In genomic region chr1:23524716-23525401, GRCh38 we compare ENCODE assay signal across 8 cellular contexts. TPM values are rescaled to one million over a fixed set of nuclear protein-coding genes. Genes with fewer than 3 reads are reported as not detected.
DNase-seq lines count a peak whose midpoint lies in the region; FAIRE-seq and TF ChIP-seq lines count a peak whose summit lies in the region.

No MANE protein-coding gene starts in this region.

- TF ChIP-seq POLR2A in esophagus squamous epithelium (IDR thresholded peaks at IDR 0.05) = no peak

- H3K27me3 Mint-ChIP-seq in CD8-positive, alpha-beta memory T cell = no peaks in the 10 kb centered on the region

- intact Hi-C loops in esophagus squamous epithelium (cut with DNase I) = no loop called here

- peak overlapping the region; percentile 30 for H3K4me3 ChIP-seq in CD8-positive, alpha-beta memory T cell (ENCODE audit: low read length)
- H3K4me3 ChIP-seq in esophagus squamous epithelium = no peak overlapping the region

- no peaks in the 10 kb centered on the region for H3K27me3 ChIP-seq in CD8-positive, alpha-beta memory T cell (ENCODE audit: insufficient read depth, low read length, poor library complexity, severe bottlenecking)
- no peaks in the 10 kb centered on the region for H3K27me3 ChIP-seq in esophagus squamous epithelium

- H3K9me3 ChIP-seq in CD8-positive, alpha-beta memory T cell (ENCODE audit: low read length) = no peaks in the 10 kb centered on the region
- H3K9me3 ChIP-seq in esophagus squamous epithelium = no peaks in the 10 kb centered on the region

- POLR2A ChIA-PET in CD8-positive, alpha-beta memory T cell (lab: Charles Lee) = interaction anchor here (0.6 to 1.3 kb wide), 4 partner anchors 15 to 264 kb away, joined by 3 to 7 read pairs (median 4); no protein-coding TSS in a partner anchor

- 40 to 50% methylated on average over 2 of the region's 9 CpGs for WGBS in esophagus squamous epithelium, 2 donors

- H3K27ac ChIP-seq in CD8-positive, alpha-beta memory T cell (ENCODE audit: low read depth, low read length) = peak overlapping the region; percentile 19
- H3K27ac ChIP-seq in esophagus squamous epithelium = peak overlapping the region; percentile 84 to 93 (median 89)

- H3K4me3 Mint-ChIP-seq in CD8-positive, alpha-beta memory T cell = peak overlapping the region in 6 of 7 donors; percentile 75 to 86 (median 77)

- DNase-seq in CD8-positive, alpha-beta memory T cell = peak in 4 of 5 donors; percentile 26 to 66 (median 36)
- DNase-seq in KBM-7 (peak; percentile 67), RPMI7951 (ENCODE audit: low read depth) (peak; percentile 49), esophagus squamous epithelium (lab: John Stamatoyannopoulos, UW) (no peak), OCI-M1 (lab: John Stamatoyannopoulos, UW) (no peak), globus pallidus (ENCODE audit: low spot score) (no peak), islet precursor cell (no peak), frontal cortex (ENCODE audit: low spot score in 2 of 2) (no peak)

- peaks cover 58 to 83% (median 78%) of the 10 kb centered on the region in 3 donors for H3K4me1 Mint-ChIP-seq in CD8-positive, alpha-beta memory T cell

- peak overlapping the region; percentile 90 to 97 (median 94) for H3K27ac Mint-ChIP-seq in CD8-positive, alpha-beta memory T cell

- FAIRE-seq in frontal cortex (lab: Jason Lieb, UNC) = no peak

- CTCF ChIA-PET in CD8-positive, alpha-beta memory T cell (lab: Charles Lee) = interaction anchor here (1.1 to 34.1 kb wide), 9 partner anchors 10 to 285 kb away, joined by 3 to 588 read pairs (median 5); partner anchors contain the start of gene ASAP3

- H3K9me3 Mint-ChIP-seq in CD8-positive, alpha-beta memory T cell = no peaks in the 10 kb centered on the region

- no peaks in the 10 kb centered on the region for H3K36me3 ChIP-seq in CD8-positive, alpha-beta memory T cell (ENCODE audit: insufficient read depth, low read length)
- H3K36me3 ChIP-seq in esophagus squamous epithelium = peaks cover 0 to 22% (median 0%) of the 10 kb centered on the region in 3 donors

- H3K36me3 Mint-ChIP-seq in CD8-positive, alpha-beta memory T cell = peaks cover 0 to 2% (median 0%) of the 10 kb centered on the region in 3 donors

- in situ Hi-C loops in KBM-7 (cut with MboI; ENCODE audit: low pct_unique_long_range_greater_than_20kb, low sequenced_read_pairs) = no loop called here

- H3K4me1 ChIP-seq in CD8-positive, alpha-beta memory T cell (ENCODE audit: insufficient read depth, low read length) = peaks cover 61% of the 10 kb centered on the region
- peaks cover 46 to 61% (median 52%) of the 10 kb centered on the region in 3 donors for H3K4me1 ChIP-seq in esophagus squamous epithelium

- no peak for TF ChIP-seq CTCF in esophagus squamous epithelium (IDR thresholded peaks at IDR 0.05)

RNA-seq across cellular contexts. Expression of gene E2F2, which starts 6.2 kb away (rescaled TPM):
- 10 to 100 TPM; 19.1 to 19.6 TPM for total RNA-seq in CD8-positive, alpha-beta memory T cell
- 0.76 TPM for polyA plus RNA-seq in CD8-positive, alpha-beta memory T cell
- total RNA-seq in RPMI7951 (2014; rRNA removed; shearing (Covaris generic)) = 4.2 and 4.7 TPM in 2 replicates
- total RNA-seq in esophagus squamous epithelium = 10 to 100 TPM; 10.1 to 16.9 (median 11.8) TPM
- 1.2 TPM for total RNA-seq in frontal cortex

RNA-seq across cellular contexts. Expression of gene ID3, which starts 34.4 kb away (rescaled TPM):
- 10 to 100 TPM; 18.4 to 19.3 TPM for total RNA-seq in CD8-positive, alpha-beta memory T cell
- polyA plus RNA-seq in CD8-positive, alpha-beta memory T cell = 4.7 TPM
- total RNA-seq in RPMI7951 (2014; rRNA removed; shearing (Covaris generic)) = 83.1 and 90.8 TPM in 2 replicates
- total RNA-seq in esophagus squamous epithelium (10 to 100 TPM; 12.6 to 62.9 (median 37.5) TPM), frontal cortex (22.4 TPM)

RNA-seq across cellular contexts. Expression of gene ASAP3, which starts 40.9 kb away (rescaled TPM):
- under 1 TPM; 0.33 to 0.78 TPM for total RNA-seq in CD8-positive, alpha-beta memory T cell
- polyA plus RNA-seq in CD8-positive, alpha-beta memory T cell = 0.62 TPM
- total RNA-seq in RPMI7951 (2014; rRNA removed; shearing (Covaris generic)) = 8.4 and 11.2 TPM in 2 replicates
- total RNA-seq in esophagus squamous epithelium = 10 to 100 TPM; 17.6 to 39.0 (median 30.5) TPM
- 7.7 TPM for total RNA-seq in frontal cortex

Comparison
In these comparisons a context has a peak if more than half of its experiments do, and no peak if none do; other contexts are left out.
1. DNase-seq: peak in CD8-positive, alpha-beta memory T cell (4 of 5), KBM-7 (single experiment) and RPMI7951 (single experiment); none in esophagus squamous epithelium (single experiment), OCI-M1 (single experiment), globus pallidus (single experiment), islet precursor cell (single experiment) and frontal cortex (0 of 2).